In the genomic region with DNA sequence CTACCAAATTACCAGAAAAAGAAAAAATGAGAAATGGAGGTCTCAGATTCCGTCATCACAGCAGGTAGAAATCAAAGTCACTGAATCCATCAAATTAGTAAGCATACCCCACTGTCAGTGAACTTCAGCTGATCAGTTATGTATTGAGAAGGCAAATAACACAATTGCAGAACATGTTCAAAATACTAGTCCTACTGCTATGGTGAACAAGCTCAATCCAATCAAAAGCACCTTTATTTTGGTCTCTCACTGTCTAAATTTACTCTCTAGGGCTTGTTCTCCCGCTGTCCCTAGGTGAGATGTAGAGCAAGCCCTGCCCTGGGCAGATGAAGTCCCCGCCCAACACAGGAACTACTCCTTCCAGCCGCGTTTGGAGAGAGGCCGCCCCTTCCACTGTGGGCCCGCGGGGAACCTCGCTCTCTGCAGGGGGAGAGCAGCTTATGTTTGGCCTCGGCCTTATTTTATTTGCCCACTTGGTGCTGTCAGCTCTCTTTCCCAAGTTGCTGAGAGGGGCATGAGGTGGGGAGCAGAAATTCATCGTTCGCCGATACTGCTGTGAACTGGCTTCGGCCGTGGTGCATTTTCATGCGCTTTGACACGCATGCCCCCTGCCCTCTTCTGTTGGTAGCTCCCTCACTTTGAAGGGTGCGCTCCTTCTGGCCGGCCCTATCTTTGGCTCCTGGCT, we compare ENCODE assay signal across 8 cellular contexts.
DNase-seq lines count a peak whose midpoint lies in the region; ATAC-seq lines count a peak whose summit lies in the region.

No MANE protein-coding gene starts in this region.

- peak overlapping the region; percentile 21 for H3K4me3 Mint-ChIP-seq in T-helper 2 cell treated with Interferon-gamma antibody and Interleukin-4, amounts not matched to agents 5 μg/mL and 100 μg/mL, for 36 hours

- H3K36me3 Mint-ChIP-seq in T-helper 2 cell treated with Interferon-gamma antibody and Interleukin-4, amounts not matched to agents 5 μg/mL and 100 μg/mL, for 36 hours (ENCODE audit: low read depth): peaks cover 16% of the 10 kb centered on the region

- H3K27ac Mint-ChIP-seq in T-helper 2 cell treated with Interferon-gamma antibody and Interleukin-4, amounts not matched to agents 5 μg/mL and 100 μg/mL, for 36 hours: no peak overlapping the region

- peak; percentile 45 for ATAC-seq in stimulated activated naive CD8-positive, alpha-beta T cell treated with anti-CD3 and anti-CD28 coated beads, Interleukin-15, Interleukin-2, amounts not matched to agents 100 U/mL and 50 U/mL, for 24 hours

- H3K4me1 Mint-ChIP-seq in T-helper 2 cell treated with Interferon-gamma antibody and Interleukin-4, amounts not matched to agents 5 μg/mL and 100 μg/mL, for 36 hours (ENCODE audit: low read depth): peaks cover 9% of the 10 kb centered on the region

- no peaks in the 10 kb centered on the region for H3K27me3 Mint-ChIP-seq in T-helper 2 cell treated with Interferon-gamma antibody and Interleukin-4, amounts not matched to agents 5 μg/mL and 100 μg/mL, for 36 hours (ENCODE audit: low read depth)

- no peaks in the 10 kb centered on the region for H3K9me3 Mint-ChIP-seq in T-helper 2 cell treated with Interferon-gamma antibody and Interleukin-4, amounts not matched to agents 5 μg/mL and 100 μg/mL, for 36 hours

- no peak for DNase-seq in T-helper 2 cell treated with Interferon-gamma antibody and Interleukin-4, amounts not matched to agents 5 μg/mL and 100 μg/mL, for 36 hours (ENCODE audit: low spot score)
- DNase-seq in T-helper 2 cell (no peak), iPS-NIHi11 (ENCODE audit: low spot score) (peak; percentile 62), SKM-1 treated with dmso at 0.1 percent for 144 hours (lab: John Stamatoyannopoulos, UW; ENCODE audit: unreplicated experiment) (no peak), NOMO-1 (lab: John Stamatoyannopoulos, UW; ENCODE audit: unreplicated experiment in 2 of 2) (no peak)
- DNase-seq in activated naive CD4-positive, alpha-beta T cell treated with anti-CD3 and anti-CD28 coated beads, Interleukin-2, amount 50 U/mL, for 16 hours: peak; percentile 24
- DNase-seq in stimulated activated naive CD8-positive, alpha-beta T cell treated with anti-CD3 and anti-CD28 coated beads, Interleukin-15, Interleukin-2, amounts not matched to agents 100 U/mL and 50 U/mL, for 24 hours: no peak
- DNase-seq in activated CD4-positive, CD25-positive, alpha-beta regulatory T cell treated with anti-CD3 and anti-CD28 coated beads, Interleukin-2, amount 50 U/mL, for 72 hours: no peak

Comparison
In these comparisons a context has a peak if more than half of its experiments do, and no peak if none do; other contexts are left out.
1. DNase-seq: peak in activated naive CD4-positive, alpha-beta T cell treated with anti-CD3 and anti-CD28 coated beads, Interleukin-2, amount 50 U/mL, for 16 hours (single experiment) and iPS-NIHi11 (single experiment); none in T-helper 2 cell treated with Interferon-gamma antibody and Interleukin-4, amounts not matched to agents 5 μg/mL and 100 μg/mL, for 36 hours (single experiment), T-helper 2 cell (0 of 5), stimulated activated naive CD8-positive, alpha-beta T cell treated with anti-CD3 and anti-CD28 coated beads, Interleukin-15, Interleukin-2, amounts not matched to agents 100 U/mL and 50 U/mL, for 24 hours (single experiment), SKM-1 treated with dmso at 0.1 percent for 144 hours (single experiment), activated CD4-positive, CD25-positive, alpha-beta regulatory T cell treated with anti-CD3 and anti-CD28 coated beads, Interleukin-2, amount 50 U/mL, for 72 hours (single experiment) and NOMO-1 (0 of 2).